Comparison of ENCODE assay signal across 17 cellular contexts in the genomic region with DNA sequence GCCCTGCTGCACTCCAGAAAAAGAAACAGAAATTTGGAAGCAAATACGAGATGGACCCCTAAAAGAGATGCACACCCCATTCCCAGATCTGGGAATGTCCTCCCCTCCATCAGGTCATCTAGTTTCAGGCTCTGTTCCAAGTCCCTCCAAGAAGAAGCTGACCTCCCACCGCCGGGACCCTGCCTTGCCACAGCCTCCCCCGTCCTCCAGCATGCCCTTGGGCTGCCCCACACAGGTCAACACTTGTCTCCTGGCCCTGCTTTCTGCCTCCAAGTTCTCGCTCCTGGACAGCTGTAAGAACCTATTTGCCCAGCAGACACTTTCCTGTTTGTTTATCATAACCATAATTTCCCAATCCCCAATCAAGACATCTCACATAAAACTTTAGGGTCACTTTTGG. TPM values are rescaled to one million over a fixed set of nuclear protein-coding genes. Genes with fewer than 3 reads are reported as not detected.
DNase-seq lines count a peak whose midpoint lies in the region; ATAC-seq and TF ChIP-seq lines count a peak whose summit lies in the region.
"Had no signal": no experiment of that assay in that cellular context is flagged by ENCODE, and none has a peak within 500 bp of the region (broad histone marks: within the 10 kb centered on the region; RNA-seq: fewer than 3 reads in every experiment).

No MANE protein-coding gene starts in this region.

- H3K27ac ChIP-seq in mammary epithelial cell (ENCODE audit: insufficient read depth, low read depth, low read length) = no peak overlapping the region
- H3K27ac ChIP-seq: 22Rv1, A549, C4-2B had no signal

- no peak overlapping the region for H3K9ac ChIP-seq in mammary epithelial cell (ENCODE audit: insufficient read depth, low read length)

- H3K9me3 Mint-ChIP-seq in T-helper 2 cell treated with Interferon-gamma antibody and Interleukin-4, amounts not matched to agents 5 μg/mL and 100 μg/mL, for 36 hours = no peaks in the 10 kb centered on the region
- H3K9me3 Mint-ChIP-seq in activated T-helper 17 cell treated with anti-CD3 and anti-CD28 coated beads, Interleukin-2, amount 50 U/mL, for 72 hours = no peaks in the 10 kb centered on the region
- H3K9me3 Mint-ChIP-seq: CD4-positive, alpha-beta T cell; HFFc6 had no signal

- H2AFZ ChIP-seq in mammary epithelial cell (ENCODE audit: low read depth, low read length) = no peak overlapping the region

- no peak for TF ChIP-seq CTCF in mammary epithelial cell (conservative IDR thresholded peaks at IDR 0.05 in 1 of 2, IDR thresholded peaks at IDR 0.05 in 1 of 2; ENCODE audit: extremely low read depth in 1 of 2, insufficient read depth in 1 of 2, low read depth in 1 of 2, low read length in 2 of 2)

- no peaks in the 10 kb centered on the region for H3K36me3 ChIP-seq in mammary epithelial cell (ENCODE audit: insufficient read depth, low read length)

- no peaks in the 10 kb centered on the region for H3K79me2 ChIP-seq in mammary epithelial cell (ENCODE audit: insufficient read depth, low read length)

- intact Hi-C loops in posterior vena cava (cut with DNase I) (no loop called here), mammary epithelial cell (cut with micrococcal nuclease) (no loop called here)

- DNase-seq in T-helper 2 cell treated with Interferon-gamma antibody and Interleukin-4, amounts not matched to agents 5 μg/mL and 100 μg/mL, for 36 hours (ENCODE audit: low spot score) = no peak
- DNase-seq in T-helper 2 cell = no peak
- peak; percentile 39 for DNase-seq in left lobe of liver (ENCODE audit: low spot score)
- DNase-seq in posterior vena cava (ENCODE audit: low spot score) = peak; percentile 6
- no peak for DNase-seq in mammary epithelial cell
- DNase-seq in SHP77 treated with DMSO at 0.1 percent for 48 hours (lab: John Stamatoyannopoulos, UW) = no peak
- DNase-seq: AML-193; Caco-2; CD4-positive, alpha-beta T cell; GOT3; H7; HFFc6 had no signal

- 18% methylated on average over 5 of the region's 5 CpGs for WGBS in mammary epithelial cell (ENCODE audit: low coverage, missing lambda C conversion rate)

- H3K4me1 ChIP-seq in mammary epithelial cell (ENCODE audit: insufficient read depth, low read length) = peaks cover 2% of the 10 kb centered on the region
- H3K4me1 ChIP-seq: A549 had no signal

- H3K9me3 ChIP-seq in mammary epithelial cell (replicated peaks; ENCODE audit: insufficient read depth, low read length) = no peaks in the 10 kb centered on the region
- H3K9me3 ChIP-seq: A549, Caco-2 had no signal

- dilution Hi-C loops in mammary epithelial cell (cut with HindIII; ENCODE audit: low sequenced_read_pairs) = no loop called here

- H3K4me1 Mint-ChIP-seq in T-helper 2 cell treated with Interferon-gamma antibody and Interleukin-4, amounts not matched to agents 5 μg/mL and 100 μg/mL, for 36 hours (ENCODE audit: low read depth) = peaks cover under 1% of the 10 kb centered on the region
- H3K4me1 Mint-ChIP-seq in activated T-helper 17 cell treated with anti-CD3 and anti-CD28 coated beads, Interleukin-2, amount 50 U/mL, for 72 hours = peaks cover 3% of the 10 kb centered on the region

- no peak overlapping the region for H3K4me2 ChIP-seq in mammary epithelial cell (ENCODE audit: insufficient read depth, low read depth, low read length)
- H3K4me2 ChIP-seq: A549 had no signal

- H3K27ac Mint-ChIP-seq in T-helper 2 cell treated with Interferon-gamma antibody and Interleukin-4, amounts not matched to agents 5 μg/mL and 100 μg/mL, for 36 hours = peak overlapping the region; percentile 7
- peak overlapping the region; percentile 30 for H3K27ac Mint-ChIP-seq in activated T-helper 17 cell treated with anti-CD3 and anti-CD28 coated beads, Interleukin-2, amount 50 U/mL, for 72 hours
- H3K27ac Mint-ChIP-seq: CD4-positive, alpha-beta T cell; HFFc6 had no signal

- no peaks in the 10 kb centered on the region for H4K20me1 ChIP-seq in mammary epithelial cell (ENCODE audit: insufficient read depth, low read length)

- no peaks in the 10 kb centered on the region for H3K36me3 Mint-ChIP-seq in T-helper 2 cell treated with Interferon-gamma antibody and Interleukin-4, amounts not matched to agents 5 μg/mL and 100 μg/mL, for 36 hours (ENCODE audit: low read depth)
- H3K36me3 Mint-ChIP-seq in activated T-helper 17 cell treated with anti-CD3 and anti-CD28 coated beads, Interleukin-2, amount 50 U/mL, for 72 hours (ENCODE audit: low read depth) = no peaks in the 10 kb centered on the region

- in situ Hi-C loops in mammary epithelial cell (cut with MboI; ENCODE audit: low sequenced_read_pairs in 2 of 2) = no loop called here

- no peaks in the 10 kb centered on the region for H3K27me3 ChIP-seq in mammary epithelial cell (ENCODE audit: insufficient read depth, low read length)

- H3K4me3 ChIP-seq in mammary epithelial cell (replicated peaks in 1 of 3; ENCODE audit: insufficient read depth in 1 of 3, low read depth in 2 of 3, low read length in 3 of 3) = no peak overlapping the region
- H3K4me3 ChIP-seq: A549 had no signal

- no TSS peak for BruUV-seq in mammary epithelial cell (replicated peaks; lab: Mats Ljungman, UMichigan)

- H3K4me3 Mint-ChIP-seq in T-helper 2 cell treated with Interferon-gamma antibody and Interleukin-4, amounts not matched to agents 5 μg/mL and 100 μg/mL, for 36 hours = no peak overlapping the region
- H3K4me3 Mint-ChIP-seq in activated T-helper 17 cell treated with anti-CD3 and anti-CD28 coated beads, Interleukin-2, amount 50 U/mL, for 72 hours = no peak overlapping the region
- H3K4me3 Mint-ChIP-seq: CD4-positive, alpha-beta T cell; HFFc6 had no signal

- ATAC-seq in activated T-helper 17 cell treated with anti-CD3 and anti-CD28 coated beads, Interleukin-2, amount 50 U/mL, for 72 hours (replicated peaks) = no peak
- ATAC-seq in left lobe of liver = no peak
- ATAC-seq: A549, HCT116 had no signal

- peaks cover 27% of the 10 kb centered on the region for H3K27me3 Mint-ChIP-seq in T-helper 2 cell treated with Interferon-gamma antibody and Interleukin-4, amounts not matched to agents 5 μg/mL and 100 μg/mL, for 36 hours (ENCODE audit: low read depth)
- H3K27me3 Mint-ChIP-seq in activated T-helper 17 cell treated with anti-CD3 and anti-CD28 coated beads, Interleukin-2, amount 50 U/mL, for 72 hours = peaks cover 6% of the 10 kb centered on the region

- CTCF ChIA-PET in mammary epithelial cell (lab: Charles Lee; ENCODE audit: low non-redundant PET) = no interaction called here

RNA-seq across cellular contexts. Expression of gene ASPRV1, which starts 2.0 kb away (rescaled TPM):
- 1 to 10 TPM in 1 of 2 donors, under 1 TPM in 1; 0.73 to 3.4 TPM for total RNA-seq in activated T-helper 17 cell treated with anti-CD3 and anti-CD28 coated beads, Interleukin-2, amount 50 U/mL, for 72 hours
- 0.78 TPM for total RNA-seq in left lobe of liver
- total RNA-seq in posterior vena cava = 1 to 10 TPM in 1 of 2 donors, under 1 TPM in 1; 1.00 to 1.7 TPM
- total RNA-seq in mammary epithelial cell = under 1 TPM in 1 of 2 donors, not detected in 1; 0.17 TPM
- 0.05 TPM for polyA plus RNA-seq in mammary epithelial cell
- polyA minus RNA-seq in mammary epithelial cell = not detected

RNA-seq across cellular contexts. Expression of gene MXD1, which starts 44.5 kb away (rescaled TPM):
- 10 to 100 TPM; 14.8 to 40.6 TPM for total RNA-seq in activated T-helper 17 cell treated with anti-CD3 and anti-CD28 coated beads, Interleukin-2, amount 50 U/mL, for 72 hours
- total RNA-seq in left lobe of liver = 4.8 TPM
- total RNA-seq in posterior vena cava = 10 to 100 TPM; 14.9 to 20.7 TPM
- 10 to 100 TPM in 1 of 2 donors, 1 to 10 TPM in 1; 8.7 to 21.1 TPM for total RNA-seq in mammary epithelial cell
- 5.5 TPM for polyA plus RNA-seq in mammary epithelial cell
- polyA minus RNA-seq in mammary epithelial cell = 6.8 TPM

Comparison
In these comparisons a context has a peak if more than half of its experiments do, and no peak if none do; other contexts are left out.
1. DNase-seq: peak in left lobe of liver (single experiment) and posterior vena cava (single experiment); none in T-helper 2 cell treated with Interferon-gamma antibody and Interleukin-4, amounts not matched to agents 5 μg/mL and 100 μg/mL, for 36 hours (single experiment), T-helper 2 cell (0 of 5), mammary epithelial cell (single experiment) and SHP77 treated with DMSO at 0.1 percent for 48 hours (single experiment).